Comparison of ENCODE assay signal across 1 cellular context in the genomic region with DNA sequence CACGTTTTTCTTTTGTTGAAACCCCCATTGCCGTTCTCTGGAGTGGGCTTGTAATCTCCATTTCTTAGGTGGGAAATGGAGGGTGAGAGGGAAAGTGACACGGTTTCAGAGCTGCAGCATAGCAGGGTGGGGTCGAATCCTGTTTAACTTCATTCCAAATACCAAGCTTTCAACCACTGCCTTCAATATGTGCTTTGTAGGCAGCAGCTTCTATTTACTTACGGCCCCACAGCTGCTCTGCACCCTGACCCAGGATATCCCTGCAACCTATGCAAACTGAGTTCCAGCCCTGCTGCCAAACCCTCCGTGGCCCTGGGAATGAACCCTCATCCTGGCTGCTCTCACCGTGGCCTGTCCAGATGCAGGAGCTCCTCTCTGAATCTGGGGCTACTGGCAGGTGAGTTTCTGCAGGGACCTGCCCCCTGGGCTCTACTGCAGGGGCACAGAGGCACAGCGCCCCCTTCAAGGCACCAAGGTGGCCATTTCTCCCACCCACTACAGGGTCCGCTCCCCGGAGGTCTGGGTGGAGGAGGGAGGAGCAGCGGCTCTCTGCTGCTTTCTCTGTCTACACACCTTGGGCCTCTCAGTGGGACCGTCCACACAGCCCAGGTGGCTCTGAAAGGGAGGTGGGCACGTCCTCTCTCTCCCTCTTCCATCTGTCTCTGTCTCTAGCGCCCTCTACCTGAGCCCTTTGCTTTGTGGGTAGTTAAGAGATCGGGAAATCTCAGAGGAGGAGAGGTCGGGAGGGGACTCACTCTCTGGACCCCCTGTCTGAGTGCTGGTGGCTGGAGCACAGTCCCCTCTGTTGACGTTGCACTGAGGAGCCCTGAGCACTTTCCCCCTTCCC.
TF ChIP-seq lines count a peak whose summit lies in the region.

No MANE protein-coding gene starts in this region.

TF ChIP-seq in H1, 55 proteins besides CTCF, POLR2A, EP300 and RAD21 (continued from another document):
- TF ChIP-seq YY1 (IDR thresholded peaks at IDR 0.05; ENCODE audit: low read depth, low read length), result no peak
